Comparison of ENCODE assay signal across 9 cellular contexts in genomic region chr9:34047864-34048729, GRCh38. TPM values are rescaled to one million over a fixed set of nuclear protein-coding genes. Genes with fewer than 3 reads are reported as not detected.
DNase-seq lines count a peak whose midpoint lies in the region; ATAC-seq, FAIRE-seq and TF ChIP-seq lines count a peak whose summit lies in the region.
"Had no signal": no experiment of that assay in that cellular context is flagged by ENCODE, and none has a peak within 500 bp of the region (broad histone marks: within the 10 kb centered on the region; RNA-seq: fewer than 3 reads in every experiment).

No MANE protein-coding gene starts in this region.

- DNase-seq in DMS 273 treated with DMSO at 0.1 percent for 48 hours (lab: John Stamatoyannopoulos, UW) (peak; percentile 39), T-helper 1 cell (peak; percentile 15 to 60 (median 40)), astrocyte (ENCODE audit: low read depth) (no peak), immature natural killer cell (no peak), GM19240 (ENCODE audit: insufficient read length, low spot score) (no peak)
- peak; percentile 35 to 45 for DNase-seq in stimulated activated CD4-positive, alpha-beta T cell treated with anti-CD3 and anti-CD28 coated beads, Interleukin-15, amount 100 ng/mL, for 48 hours (ENCODE audit: low read depth in 2 of 2)

- no peaks in the 10 kb centered on the region for H3K36me3 ChIP-seq in astrocyte (ENCODE audit: insufficient read depth, low read length)

- H3K27ac ChIP-seq in astrocyte (ENCODE audit: low read depth, low read length) = peak overlapping the region; percentile 99

- peak overlapping the region; percentile 94 for H3K9ac ChIP-seq in astrocyte (ENCODE audit: low read length)

- peaks cover 12% of the 10 kb centered on the region for H3K4me1 ChIP-seq in astrocyte (ENCODE audit: insufficient read depth, low read length)

- H3K4me1 Mint-ChIP-seq in IgD-negative memory B cell (peaks cover 19 to 26% (median 24%) of the 10 kb centered on the region in 3 donors), astrocyte (ENCODE audit: low read depth, unreplicated experiment) (peaks cover 15% of the 10 kb centered on the region), immature natural killer cell (peaks cover 38 to 43% of the 10 kb centered on the region in 2 donors)

- H3K36me3 Mint-ChIP-seq in IgD-negative memory B cell = peaks cover 2% of the 10 kb centered on the region
- no peaks in the 10 kb centered on the region for H3K36me3 Mint-ChIP-seq in astrocyte (ENCODE audit: low read depth, unreplicated experiment)
- no peaks in the 10 kb centered on the region for H3K36me3 Mint-ChIP-seq in immature natural killer cell

- H3K27ac Mint-ChIP-seq in IgD-negative memory B cell (peak overlapping the region; percentile 96 to 99 (median 99)), astrocyte (ENCODE audit: unreplicated experiment) (peak overlapping the region; percentile 100), immature natural killer cell (peak overlapping the region; percentile 97 to 99 (median 98))

- H3K4me3 Mint-ChIP-seq in IgD-negative memory B cell (peak overlapping the region; percentile 94 to 100 (median 98)), astrocyte (ENCODE audit: unreplicated experiment) (peak overlapping the region; percentile 98), immature natural killer cell (peak overlapping the region; percentile 95 to 99 (median 97))

- no peaks in the 10 kb centered on the region for H3K27me3 Mint-ChIP-seq in IgD-negative memory B cell
- H3K27me3 Mint-ChIP-seq in astrocyte (ENCODE audit: low read depth, unreplicated experiment) = no peaks in the 10 kb centered on the region
- peaks cover 10 to 19% (median 12%) of the 10 kb centered on the region in 3 donors for H3K27me3 Mint-ChIP-seq in immature natural killer cell (ENCODE audit: low read depth in 3 of 3)

- no peak for FAIRE-seq in astrocyte (lab: Jason Lieb, UNC)
- FAIRE-seq: colon had no signal

- H3K79me2 ChIP-seq in astrocyte (ENCODE audit: insufficient read depth, low read length) = peaks cover 56% of the 10 kb centered on the region

- no peaks in the 10 kb centered on the region for H3K9me3 Mint-ChIP-seq in IgD-negative memory B cell
- H3K9me3 Mint-ChIP-seq in astrocyte (ENCODE audit: unreplicated experiment) = no peaks in the 10 kb centered on the region
- no peaks in the 10 kb centered on the region for H3K9me3 Mint-ChIP-seq in immature natural killer cell

- peak overlapping the region; percentile 43 for H2AFZ ChIP-seq in astrocyte (ENCODE audit: low read depth, low read length)

- TF ChIP-seq CTCF in astrocyte (IDR thresholded peaks at IDR 0.05; ENCODE audit: insufficient read depth, low read depth, low read length) = no peak

- no peaks in the 10 kb centered on the region for H3K9me3 ChIP-seq in astrocyte (ENCODE audit: insufficient read depth, low read depth, low read length)

- peak; percentile 24 for ATAC-seq in GM21526 (IDR thresholded peaks at IDR 0.05; ENCODE audit: low FRiP score, unreplicated experiment)

- no peaks in the 10 kb centered on the region for H3K27me3 ChIP-seq in astrocyte (ENCODE audit: insufficient read depth, low read length)

- peak overlapping the region; percentile 88 for H3K4me2 ChIP-seq in astrocyte (ENCODE audit: low read length)

- H3K4me3 ChIP-seq in astrocyte (ENCODE audit: insufficient read depth, low read depth, low read length) = peak overlapping the region; percentile 88

- peaks cover 38% of the 10 kb centered on the region for H4K20me1 ChIP-seq in astrocyte (ENCODE audit: insufficient read depth, low read length)

RNA-seq across cellular contexts. Expression of gene UBAP2, which starts 0.6 kb away (rescaled TPM):
- 12.7 TPM for polyA plus RNA-seq in IgD-negative memory B cell
- total RNA-seq in astrocyte = 65.4 and 73.3 TPM in 2 replicates
- 10 to 100 TPM in 1 of 3 donors, 1 to 10 TPM in 1, not detected in 1; 5.8 to 15.0 TPM for polyA plus RNA-seq in immature natural killer cell

Comparison
In these comparisons a context has a peak if more than half of its experiments do, and no peak if none do; other contexts are left out.
1. DNase-seq: peak in DMS 273 treated with DMSO at 0.1 percent for 48 hours (single experiment), T-helper 1 cell (5 of 5) and stimulated activated CD4-positive, alpha-beta T cell treated with anti-CD3 and anti-CD28 coated beads, Interleukin-15, amount 100 ng/mL, for 48 hours (2 of 2); none in astrocyte (single experiment), immature natural killer cell (0 of 3) and GM19240 (single experiment).
2. Peak in every context shown above with its lines, with median percentiles within 50 percentile points of each other: H3K27ac Mint-ChIP-seq and H3K4me3 Mint-ChIP-seq.